ENCODE assay signal across 14 cellular contexts in the genomic region with DNA sequence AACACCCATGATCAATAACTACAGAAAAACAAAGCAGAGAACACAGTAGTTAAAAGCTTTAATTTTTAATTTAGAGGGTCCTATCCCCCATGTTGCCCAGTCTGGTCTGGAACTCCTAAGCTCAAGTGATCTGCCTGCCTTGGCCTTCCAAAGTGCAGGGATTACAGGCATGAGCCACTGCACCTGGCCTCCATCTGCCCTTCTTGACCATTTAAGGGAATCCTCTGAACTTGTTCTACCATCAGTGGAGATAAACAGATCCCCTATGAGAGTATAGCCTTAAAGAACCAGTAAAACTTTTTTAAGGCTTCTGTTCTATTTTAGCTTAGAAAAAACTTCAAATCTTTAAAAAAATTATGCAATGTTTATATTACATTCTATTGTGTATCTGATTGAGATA.
"Had no signal": no experiment of that assay in that cellular context is flagged by ENCODE, and none has a peak within 500 bp of the region (broad histone marks: within the 10 kb centered on the region; RNA-seq: fewer than 3 reads in every experiment).

No MANE protein-coding gene starts in this region.

- H3K27me3 ChIP-seq: gastrocnemius medialis, ovary, right atrium auricular region, thyroid gland had no signal

- DNase-seq: effector memory CD4-positive, alpha-beta T cell; gastrocnemius medialis; islet precursor cell; mammary epithelial cell; natural killer cell; ovary; stimulated activated CD4-positive, alpha-beta T cell treated with anti-CD3 and anti-CD28 coated beads, Interleukin-2, amount 100 ng/mL, for 48 hours; stimulated activated naive CD4-positive, alpha-beta T cell treated with Interleukin-2 at 50 U/mL for 16 hours; thyroid gland had no signal

- H3K27ac Mint-ChIP-seq: natural killer cell, type B pancreatic cell had no signal

- H3K4me1 ChIP-seq: esophagus muscularis mucosa, gastrocnemius medialis, right atrium auricular region, thyroid gland had no signal

- H3K4me3 ChIP-seq: esophagus muscularis mucosa, gastrocnemius medialis, ovary, right atrium auricular region, smooth muscle cell, thyroid gland had no signal

- H3K9me3 Mint-ChIP-seq: natural killer cell had no signal

- H3K36me3 Mint-ChIP-seq: natural killer cell had no signal

- H3K4me3 Mint-ChIP-seq: natural killer cell, neural crest cell, type B pancreatic cell had no signal

- H3K4me2 ChIP-seq: smooth muscle cell had no signal

- H3K36me3 ChIP-seq: esophagus muscularis mucosa, gastrocnemius medialis, ovary, right atrium auricular region, thyroid gland had no signal

- H3K4me1 Mint-ChIP-seq: natural killer cell, neural crest cell had no signal

- H3K27ac ChIP-seq: esophagus muscularis mucosa, gastrocnemius medialis, ovary, right atrium auricular region, thyroid gland had no signal

- H3K9me3 ChIP-seq: esophagus muscularis mucosa, gastrocnemius medialis, ovary, thyroid gland had no signal
